Comparison of ENCODE assay signal across 20 cellular contexts in genomic region chr2:239737144-239737463, GRCh38.
"Had no signal": no experiment of that assay in that cellular context is flagged by ENCODE, and none has a peak within 500 bp of the region (broad histone marks: within the 10 kb centered on the region; RNA-seq: fewer than 3 reads in every experiment).

No MANE protein-coding gene starts in this region.

- H3K4me1 ChIP-seq: SJSA1 had no signal

- H3K27ac ChIP-seq: RWPE1, SJSA1, SK-N-MC had no signal

- H3K4me3 ChIP-seq: MG63, SJSA1, SK-N-MC had no signal

- H3K9me3 ChIP-seq: MG63 had no signal

- DNase-seq: IMR-90, KG1, MG63, NCI-H1092, NCI-H1105 treated with DMSO at 0.1 percent for 48 hours, NCI-H1417 treated with DMSO at 0.1 percent for 48 hours, NCI-H146, NCI-H1694 treated with DMSO at 0.1 percent for 48 hours, NCI-H1930, NCI-H2081, NCI-H2107, NCI-H226, NCI-H446, NCI-H510A, NCI-H524 treated with DMSO at 0.1 percent for 48 hours, NCI-H69, SIG-M5 had no signal

- H3K36me3 ChIP-seq: MG63, SJSA1 had no signal
